In genomic region chr2:106160786-106161261, GRCh38 we compare ENCODE assay signal across 9 cellular contexts. TPM values are rescaled to one million over a fixed set of nuclear protein-coding genes. Genes with fewer than 3 reads are reported as not detected.
DNase-seq lines count a peak whose midpoint lies in the region; ATAC-seq, FAIRE-seq and TF ChIP-seq lines count a peak whose summit lies in the region.
"Had no signal": no experiment of that assay in that cellular context is flagged by ENCODE, and none has a peak within 500 bp of the region (broad histone marks: within the 10 kb centered on the region; RNA-seq: fewer than 3 reads in every experiment).

No MANE protein-coding gene starts in this region.

- peak; percentile 82 for ATAC-seq in stimulated activated memory B cell treated with anti-CD40 and anti-IgM and Interleukin-4, amounts not matched to agents 10 μg/mL and 1 μg/mL and 100 μg/mL, for 72 hours

- no peak overlapping the region for H3K4me3 ChIP-seq in neural progenitor cell

- no peak overlapping the region for H3K4me2 ChIP-seq in neural progenitor cell

- no peaks in the 10 kb centered on the region for H3K27me3 ChIP-seq in neural progenitor cell

- no peaks in the 10 kb centered on the region for H3K27me3 Mint-ChIP-seq in activated naive CD8-positive, alpha-beta T cell treated with anti-CD3 and anti-CD28 coated beads for 36 hours
- H3K27me3 Mint-ChIP-seq in stimulated activated memory B cell treated with anti-CD40 and anti-IgM and Interleukin-4, amounts not matched to agents 10 μg/mL and 1 μg/mL and 100 μg/mL, for 72 hours = no peaks in the 10 kb centered on the region
- H3K27me3 Mint-ChIP-seq in neural progenitor cell (ENCODE audit: insufficient read depth, low read depth) = peaks cover 2% of the 10 kb centered on the region

- H3K9me3 ChIP-seq in neural progenitor cell (ENCODE audit: low read depth) = no peaks in the 10 kb centered on the region

- H3F3A ChIP-seq in neural progenitor cell (ENCODE audit: low read depth) = peaks cover 14% of the 10 kb centered on the region

- H3K9me3 Mint-ChIP-seq in activated naive CD8-positive, alpha-beta T cell treated with anti-CD3 and anti-CD28 coated beads for 36 hours = peaks cover 1% of the 10 kb centered on the region
- H3K9me3 Mint-ChIP-seq in stimulated activated memory B cell treated with anti-CD40 and anti-IgM and Interleukin-4, amounts not matched to agents 10 μg/mL and 1 μg/mL and 100 μg/mL, for 72 hours = peaks cover 2% of the 10 kb centered on the region
- H3K9me3 Mint-ChIP-seq in neural progenitor cell = peaks cover 1% of the 10 kb centered on the region

- H3K79me2 ChIP-seq in neural progenitor cell (ENCODE audit: low read depth) = peaks cover 14% of the 10 kb centered on the region

- no peak overlapping the region for H3K9ac ChIP-seq in neural progenitor cell

- DNase-seq in NCI-H1417 (lab: John Stamatoyannopoulos, UW) (peak in 2 of 3 experiments; percentile 16 to 31), NCI-H1417 treated with DMSO at 0.1 percent for 48 hours (lab: John Stamatoyannopoulos, UW) (no peak), NAMALWA (ENCODE audit: low spot score) (peak; percentile 89), GM19239 (ENCODE audit: insufficient read length, low spot score) (no peak), NCI-H2227 treated with DMSO at 0.1 percent for 48 hours (lab: John Stamatoyannopoulos, UW) (no peak), neural progenitor cell (ENCODE audit: low spot score) (no peak)
- peak; percentile 50 for DNase-seq in activated naive CD8-positive, alpha-beta T cell treated with anti-CD3 and anti-CD28 coated beads for 36 hours

- H3K4me3 Mint-ChIP-seq in activated naive CD8-positive, alpha-beta T cell treated with anti-CD3 and anti-CD28 coated beads for 36 hours = peak overlapping the region; percentile 88
- peak overlapping the region; percentile 21 for H3K4me3 Mint-ChIP-seq in stimulated activated memory B cell treated with anti-CD40 and anti-IgM and Interleukin-4, amounts not matched to agents 10 μg/mL and 1 μg/mL and 100 μg/mL, for 72 hours
- H3K4me3 Mint-ChIP-seq in neural progenitor cell = no peak overlapping the region

- H3K4me1 ChIP-seq in neural progenitor cell = peaks cover 23% of the 10 kb centered on the region

- peaks cover 7% of the 10 kb centered on the region for H3K36me3 ChIP-seq in neural progenitor cell

- H2AFZ ChIP-seq in neural progenitor cell (replicated peaks) = no peak overlapping the region

- no peak for TF ChIP-seq CTCF in neural progenitor cell (IDR thresholded peaks at IDR 0.05)

- H3K27ac ChIP-seq in neural progenitor cell = no peak overlapping the region

- peaks cover 83% of the 10 kb centered on the region for H3K4me1 Mint-ChIP-seq in activated naive CD8-positive, alpha-beta T cell treated with anti-CD3 and anti-CD28 coated beads for 36 hours
- H3K4me1 Mint-ChIP-seq in stimulated activated memory B cell treated with anti-CD40 and anti-IgM and Interleukin-4, amounts not matched to agents 10 μg/mL and 1 μg/mL and 100 μg/mL, for 72 hours = peaks cover 37% of the 10 kb centered on the region
- H3K4me1 Mint-ChIP-seq in neural progenitor cell = peaks cover 17% of the 10 kb centered on the region

- peaks cover 67% of the 10 kb centered on the region for H3K36me3 Mint-ChIP-seq in activated naive CD8-positive, alpha-beta T cell treated with anti-CD3 and anti-CD28 coated beads for 36 hours
- H3K36me3 Mint-ChIP-seq in stimulated activated memory B cell treated with anti-CD40 and anti-IgM and Interleukin-4, amounts not matched to agents 10 μg/mL and 1 μg/mL and 100 μg/mL, for 72 hours = peaks cover 63% of the 10 kb centered on the region
- peaks cover 59% of the 10 kb centered on the region for H3K36me3 Mint-ChIP-seq in neural progenitor cell

- FAIRE-seq in GM19239 (lab: Jason Lieb, UNC) = no peak
- FAIRE-seq: A204.1 had no signal

- H4K20me1 ChIP-seq in neural progenitor cell (ENCODE audit: low read depth) = peaks cover 28% of the 10 kb centered on the region

- peak overlapping the region; percentile 97 for H3K27ac Mint-ChIP-seq in activated naive CD8-positive, alpha-beta T cell treated with anti-CD3 and anti-CD28 coated beads for 36 hours
- peak overlapping the region; percentile 69 for H3K27ac Mint-ChIP-seq in stimulated activated memory B cell treated with anti-CD40 and anti-IgM and Interleukin-4, amounts not matched to agents 10 μg/mL and 1 μg/mL and 100 μg/mL, for 72 hours
- H3K27ac Mint-ChIP-seq in neural progenitor cell = no peak overlapping the region

RNA-seq across cellular contexts. Expression of gene UXS1, which starts 33.3 kb away (rescaled TPM):
- total RNA-seq in activated naive CD8-positive, alpha-beta T cell treated with anti-CD3 and anti-CD28 coated beads for 36 hours = 10 to 100 TPM; 43.4 to 44.5 TPM
- 38.0 and 39.5 TPM in 2 replicates for total RNA-seq in neural progenitor cell (ENCODE audit: low replicate concordance)

Comparison
In these comparisons a context has a peak if more than half of its experiments do, and no peak if none do; other contexts are left out.
1. DNase-seq: peak in NCI-H1417 (2 of 3), NAMALWA (single experiment) and activated naive CD8-positive, alpha-beta T cell treated with anti-CD3 and anti-CD28 coated beads for 36 hours (single experiment); none in NCI-H1417 treated with DMSO at 0.1 percent for 48 hours (single experiment), GM19239 (single experiment), NCI-H2227 treated with DMSO at 0.1 percent for 48 hours (single experiment) and neural progenitor cell (single experiment).